3 cellular contexts compared by ENCODE assay signal in the genomic region with DNA sequence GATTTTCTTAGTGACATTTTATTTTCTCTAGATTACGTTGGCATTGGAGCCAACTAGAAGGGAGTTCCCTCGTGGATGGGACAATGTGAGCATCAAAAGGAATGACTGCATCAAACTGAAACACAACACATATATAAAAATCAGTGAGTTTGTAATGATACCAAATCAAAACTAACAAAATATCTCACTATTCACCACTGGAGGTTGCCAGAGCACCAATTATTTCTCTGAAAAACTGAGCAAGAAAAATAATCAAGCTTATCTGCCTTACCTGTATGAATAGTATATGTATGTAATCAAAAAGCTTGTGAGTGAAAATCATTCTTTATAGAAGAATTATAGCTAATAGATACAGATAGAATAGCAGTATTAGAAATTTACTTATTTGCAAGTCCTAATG.
TF ChIP-seq lines count a peak whose summit lies in the region.

No MANE protein-coding gene starts in this region.

TF ChIP-seq in HCT116, 20 proteins besides CTCF, POLR2A, EP300 and RAD21:
- TF ChIP-seq EGR1 (IDR thresholded peaks at IDR 0.05; ENCODE audit: low read depth) (no peak), ELF1 (IDR thresholded peaks at IDR 0.05; ENCODE audit: borderline replicate concordance, low read depth) (no peak), POLR2AphosphoS5 (IDR thresholded peaks at IDR 0.05; ENCODE audit: low read depth, low read length) (no peak), YY1 (IDR thresholded peaks at IDR 0.05; ENCODE audit: extremely low read depth, insufficient replicate concordance, low read depth, low read length) (no peak), JUND (IDR thresholded peaks at IDR 0.05) (no peak), SRF (IDR thresholded peaks at IDR 0.05; ENCODE audit: low read depth) (no peak)
- TF ChIP-seq, protein P1, sequence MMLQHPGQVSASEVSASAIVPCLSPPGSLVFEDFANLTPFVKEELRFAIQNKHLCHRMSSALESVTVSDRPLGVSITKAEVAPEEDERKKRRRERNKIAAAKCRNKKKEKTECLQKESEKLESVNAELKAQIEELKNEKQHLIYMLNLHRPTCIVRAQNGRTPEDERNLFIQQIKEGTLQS (IDR thresholded peaks at IDR 0.05): no peak

TF ChIP-seq in GM12878, 131 proteins besides CTCF, POLR2A, EP300 and RAD21:
- TF ChIP-seq, protein P2, sequence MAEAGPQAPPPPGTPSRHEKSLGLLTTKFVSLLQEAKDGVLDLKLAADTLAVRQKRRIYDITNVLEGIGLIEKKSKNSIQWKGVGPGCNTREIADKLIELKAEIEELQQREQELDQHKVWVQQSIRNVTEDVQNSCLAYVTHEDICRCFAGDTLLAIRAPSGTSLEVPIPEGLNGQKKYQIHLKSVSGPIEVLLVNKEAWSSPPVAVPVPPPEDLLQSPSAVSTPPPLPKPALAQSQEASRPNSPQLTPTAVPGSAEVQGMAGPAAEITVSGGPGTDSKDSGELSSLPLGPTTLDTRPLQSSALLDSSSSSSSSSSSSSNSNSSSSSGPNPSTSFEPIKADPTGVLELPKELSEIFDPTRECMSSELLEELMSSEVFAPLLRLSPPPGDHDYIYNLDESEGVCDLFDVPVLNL (IDR thresholded peaks at IDR 0.05; ENCODE audit: low read depth, low read length): no peak
- no peak for TF ChIP-seq HDAC6 (IDR thresholded peaks at IDR 0.05; ENCODE audit: unreplicated experiment)
- no peak for TF ChIP-seq BCL3 (IDR thresholded peaks at IDR 0.05; ENCODE audit: borderline replicate concordance, insufficient read depth, low read depth, low read length, poor library complexity, severe bottlenecking)
- no peak for TF ChIP-seq SMC3 (IDR thresholded peaks at IDR 0.05; ENCODE audit: borderline replicate concordance, low read length)
- TF ChIP-seq RELA (IDR thresholded peaks at IDR 0.05; ENCODE audit: borderline replicate concordance, partially characterized antibody): no peak
- TF ChIP-seq NBN (IDR thresholded peaks at IDR 0.05): no peak
- no peak for TF ChIP-seq STAT1 (conservative IDR thresholded peaks at IDR 0.05)
- no peak for TF ChIP-seq ZZZ3 (IDR thresholded peaks at IDR 0.05; ENCODE audit: control insufficient read depth, insufficient read length, low read depth)
- no peak for TF ChIP-seq SMAD5 (IDR thresholded peaks at IDR 0.05; ENCODE audit: low read depth)
- TF ChIP-seq, protein P1 (IDR thresholded peaks at IDR 0.05; ENCODE audit: borderline replicate concordance, extremely low read depth, low read depth, low read length): no peak
- no peak for TF ChIP-seq IRF3 (IDR thresholded peaks at IDR 0.05)
TF ChIP-seq in GM12878: peak in this region for 0.

TF ChIP-seq in WTC11, 78 proteins besides CTCF, POLR2A, EP300 and RAD21:
- TF ChIP-seq E2F5 (CRISPR knock-in tag; IDR thresholded peaks at IDR 0.05) (no peak), ARID4B (CRISPR knock-in tag; IDR thresholded peaks at IDR 0.05; ENCODE audit: borderline replicate concordance) (no peak), ZBTB21 (CRISPR knock-in tag; IDR thresholded peaks at IDR 0.05; ENCODE audit: borderline replicate concordance) (no peak), GTF2I (CRISPR knock-in tag; conservative IDR thresholded peaks at IDR 0.05) (no peak), ATF1 (CRISPR knock-in tag; IDR thresholded peaks at IDR 0.05) (no peak), USF1 (CRISPR knock-in tag; IDR thresholded peaks at IDR 0.05) (no peak), ZNF121 (CRISPR knock-in tag; IDR thresholded peaks at IDR 0.05) (no peak), HMGA2 (CRISPR knock-in tag; IDR thresholded peaks at IDR 0.05) (no peak), FOXJ3 (CRISPR knock-in tag; IDR thresholded peaks at IDR 0.05; ENCODE audit: borderline replicate concordance) (no peak), NFYB (CRISPR knock-in tag; conservative IDR thresholded peaks at IDR 0.05; ENCODE audit: low read depth) (no peak), GABPB1 (CRISPR knock-in tag; IDR thresholded peaks at IDR 0.05) (no peak), CREM (CRISPR knock-in tag; IDR thresholded peaks at IDR 0.05) (no peak), ZNF671 (CRISPR knock-in tag; IDR thresholded peaks at IDR 0.05) (no peak)
- TF ChIP-seq, protein P3, sequence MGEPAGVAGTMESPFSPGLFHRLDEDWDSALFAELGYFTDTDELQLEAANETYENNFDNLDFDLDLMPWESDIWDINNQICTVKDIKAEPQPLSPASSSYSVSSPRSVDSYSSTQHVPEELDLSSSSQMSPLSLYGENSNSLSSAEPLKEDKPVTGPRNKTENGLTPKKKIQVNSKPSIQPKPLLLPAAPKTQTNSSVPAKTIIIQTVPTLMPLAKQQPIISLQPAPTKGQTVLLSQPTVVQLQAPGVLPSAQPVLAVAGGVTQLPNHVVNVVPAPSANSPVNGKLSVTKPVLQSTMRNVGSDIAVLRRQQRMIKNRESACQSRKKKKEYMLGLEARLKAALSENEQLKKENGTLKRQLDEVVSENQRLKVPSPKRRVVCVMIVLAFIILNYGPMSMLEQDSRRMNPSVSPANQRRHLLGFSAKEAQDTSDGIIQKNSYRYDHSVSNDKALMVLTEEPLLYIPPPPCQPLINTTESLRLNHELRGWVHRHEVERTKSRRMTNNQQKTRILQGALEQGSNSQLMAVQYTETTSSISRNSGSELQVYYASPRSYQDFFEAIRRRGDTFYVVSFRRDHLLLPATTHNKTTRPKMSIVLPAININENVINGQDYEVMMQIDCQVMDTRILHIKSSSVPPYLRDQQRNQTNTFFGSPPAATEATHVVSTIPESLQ (CRISPR knock-in tag; IDR thresholded peaks at IDR 0.05): no peak
- TF ChIP-seq, protein P4, sequence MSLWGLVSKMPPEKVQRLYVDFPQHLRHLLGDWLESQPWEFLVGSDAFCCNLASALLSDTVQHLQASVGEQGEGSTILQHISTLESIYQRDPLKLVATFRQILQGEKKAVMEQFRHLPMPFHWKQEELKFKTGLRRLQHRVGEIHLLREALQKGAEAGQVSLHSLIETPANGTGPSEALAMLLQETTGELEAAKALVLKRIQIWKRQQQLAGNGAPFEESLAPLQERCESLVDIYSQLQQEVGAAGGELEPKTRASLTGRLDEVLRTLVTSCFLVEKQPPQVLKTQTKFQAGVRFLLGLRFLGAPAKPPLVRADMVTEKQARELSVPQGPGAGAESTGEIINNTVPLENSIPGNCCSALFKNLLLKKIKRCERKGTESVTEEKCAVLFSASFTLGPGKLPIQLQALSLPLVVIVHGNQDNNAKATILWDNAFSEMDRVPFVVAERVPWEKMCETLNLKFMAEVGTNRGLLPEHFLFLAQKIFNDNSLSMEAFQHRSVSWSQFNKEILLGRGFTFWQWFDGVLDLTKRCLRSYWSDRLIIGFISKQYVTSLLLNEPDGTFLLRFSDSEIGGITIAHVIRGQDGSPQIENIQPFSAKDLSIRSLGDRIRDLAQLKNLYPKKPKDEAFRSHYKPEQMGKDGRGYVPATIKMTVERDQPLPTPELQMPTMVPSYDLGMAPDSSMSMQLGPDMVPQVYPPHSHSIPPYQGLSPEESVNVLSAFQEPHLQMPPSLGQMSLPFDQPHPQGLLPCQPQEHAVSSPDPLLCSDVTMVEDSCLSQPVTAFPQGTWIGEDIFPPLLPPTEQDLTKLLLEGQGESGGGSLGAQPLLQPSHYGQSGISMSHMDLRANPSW (CRISPR knock-in tag; conservative IDR thresholded peaks at IDR 0.05; ENCODE audit: low read depth): no peak
- TF ChIP-seq, protein P5, sequence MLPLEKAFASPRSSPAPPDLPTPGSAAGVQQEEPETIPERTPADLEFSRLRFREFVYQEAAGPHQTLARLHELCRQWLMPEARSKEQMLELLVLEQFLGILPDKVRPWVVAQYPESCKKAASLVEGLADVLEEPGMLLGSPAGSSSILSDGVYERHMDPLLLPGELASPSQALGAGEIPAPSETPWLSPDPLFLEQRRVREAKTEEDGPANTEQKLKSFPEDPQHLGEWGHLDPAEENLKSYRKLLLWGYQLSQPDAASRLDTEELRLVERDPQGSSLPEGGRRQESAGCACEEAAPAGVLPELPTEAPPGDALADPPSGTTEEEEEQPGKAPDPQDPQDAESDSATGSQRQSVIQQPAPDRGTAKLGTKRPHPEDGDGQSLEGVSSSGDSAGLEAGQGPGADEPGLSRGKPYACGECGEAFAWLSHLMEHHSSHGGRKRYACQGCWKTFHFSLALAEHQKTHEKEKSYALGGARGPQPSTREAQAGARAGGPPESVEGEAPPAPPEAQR (CRISPR knock-in tag; IDR thresholded peaks at IDR 0.05): no peak
- TF ChIP-seq, protein P1 (CRISPR knock-in tag; conservative IDR thresholded peaks at IDR 0.05): no peak
- TF ChIP-seq, protein P6, sequence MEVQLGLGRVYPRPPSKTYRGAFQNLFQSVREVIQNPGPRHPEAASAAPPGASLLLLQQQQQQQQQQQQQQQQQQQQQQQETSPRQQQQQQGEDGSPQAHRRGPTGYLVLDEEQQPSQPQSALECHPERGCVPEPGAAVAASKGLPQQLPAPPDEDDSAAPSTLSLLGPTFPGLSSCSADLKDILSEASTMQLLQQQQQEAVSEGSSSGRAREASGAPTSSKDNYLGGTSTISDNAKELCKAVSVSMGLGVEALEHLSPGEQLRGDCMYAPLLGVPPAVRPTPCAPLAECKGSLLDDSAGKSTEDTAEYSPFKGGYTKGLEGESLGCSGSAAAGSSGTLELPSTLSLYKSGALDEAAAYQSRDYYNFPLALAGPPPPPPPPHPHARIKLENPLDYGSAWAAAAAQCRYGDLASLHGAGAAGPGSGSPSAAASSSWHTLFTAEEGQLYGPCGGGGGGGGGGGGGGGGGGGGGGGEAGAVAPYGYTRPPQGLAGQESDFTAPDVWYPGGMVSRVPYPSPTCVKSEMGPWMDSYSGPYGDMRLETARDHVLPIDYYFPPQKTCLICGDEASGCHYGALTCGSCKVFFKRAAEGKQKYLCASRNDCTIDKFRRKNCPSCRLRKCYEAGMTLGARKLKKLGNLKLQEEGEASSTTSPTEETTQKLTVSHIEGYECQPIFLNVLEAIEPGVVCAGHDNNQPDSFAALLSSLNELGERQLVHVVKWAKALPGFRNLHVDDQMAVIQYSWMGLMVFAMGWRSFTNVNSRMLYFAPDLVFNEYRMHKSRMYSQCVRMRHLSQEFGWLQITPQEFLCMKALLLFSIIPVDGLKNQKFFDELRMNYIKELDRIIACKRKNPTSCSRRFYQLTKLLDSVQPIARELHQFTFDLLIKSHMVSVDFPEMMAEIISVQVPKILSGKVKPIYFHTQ (CRISPR knock-in tag; IDR thresholded peaks at IDR 0.05): no peak
